Comparison of ENCODE assay signal across 2 cellular contexts in genomic region chr12:80861636-80862378, GRCh38.
TF ChIP-seq lines count a peak whose summit lies in the region.

No MANE protein-coding gene starts in this region.

TF ChIP-seq in HepG2, 621 proteins besides CTCF, POLR2A, EP300 and RAD21:
- TF ChIP-seq HNF1A (IDR thresholded peaks at IDR 0.05; ENCODE audit: low read depth), result no peak
- TF ChIP-seq HNF1A (CRISPR knock-in tag; IDR thresholded peaks at IDR 0.05; ENCODE audit: borderline replicate concordance), result no peak

TF ChIP-seq in WTC11, 78 proteins besides CTCF, POLR2A, EP300 and RAD21 (continued from another document):
- TF ChIP-seq PRDM15 (CRISPR knock-in tag; IDR thresholded peaks at IDR 0.05) (no peak), ATF6 (CRISPR knock-in tag; IDR thresholded peaks at IDR 0.05) (no peak), JAZF1 (CRISPR knock-in tag; IDR thresholded peaks at IDR 0.05) (no peak), SOX15 (CRISPR knock-in tag; IDR thresholded peaks at IDR 0.05) (no peak), SP1 (CRISPR knock-in tag; conservative IDR thresholded peaks at IDR 0.05) (no peak), ZNF671 (CRISPR knock-in tag; IDR thresholded peaks at IDR 0.05) (no peak), PREB (CRISPR knock-in tag; IDR thresholded peaks at IDR 0.05; ENCODE audit: borderline replicate concordance) (no peak), ATF2 (CRISPR knock-in tag; IDR thresholded peaks at IDR 0.05; ENCODE audit: borderline replicate concordance, low read depth) (no peak), SMAD3 (CRISPR knock-in tag; IDR thresholded peaks at IDR 0.05; ENCODE audit: borderline replicate concordance) (no peak), TEAD4 (CRISPR knock-in tag; IDR thresholded peaks at IDR 0.05) (no peak), IRF2 (CRISPR knock-in tag; IDR thresholded peaks at IDR 0.05; ENCODE audit: borderline replicate concordance, low read depth) (no peak), USF1 (CRISPR knock-in tag; IDR thresholded peaks at IDR 0.05) (no peak)
